ENCODE assay signal across 1 cellular context in genomic region chr22:41402851-41403250, GRCh38.
A peak's percentile ranks its signal among the peaks of the same experiment; 100 is the strongest.
TF ChIP-seq lines count a peak whose summit lies in the region.

No MANE protein-coding gene starts in this region.

TF ChIP-seq in HepG2, 621 proteins besides CTCF, POLR2A, EP300 and RAD21:
- TF ChIP-seq ZNF460 (CRISPR knock-in tag; IDR thresholded peaks at IDR 0.05; ENCODE audit: borderline replicate concordance) = peak; percentile 79
TF ChIP-seq in HepG2: peak in this region for 1; not testable (repeated sequence) for 620.
